ENCODE assay signal across 9 cellular contexts in the genomic region with DNA sequence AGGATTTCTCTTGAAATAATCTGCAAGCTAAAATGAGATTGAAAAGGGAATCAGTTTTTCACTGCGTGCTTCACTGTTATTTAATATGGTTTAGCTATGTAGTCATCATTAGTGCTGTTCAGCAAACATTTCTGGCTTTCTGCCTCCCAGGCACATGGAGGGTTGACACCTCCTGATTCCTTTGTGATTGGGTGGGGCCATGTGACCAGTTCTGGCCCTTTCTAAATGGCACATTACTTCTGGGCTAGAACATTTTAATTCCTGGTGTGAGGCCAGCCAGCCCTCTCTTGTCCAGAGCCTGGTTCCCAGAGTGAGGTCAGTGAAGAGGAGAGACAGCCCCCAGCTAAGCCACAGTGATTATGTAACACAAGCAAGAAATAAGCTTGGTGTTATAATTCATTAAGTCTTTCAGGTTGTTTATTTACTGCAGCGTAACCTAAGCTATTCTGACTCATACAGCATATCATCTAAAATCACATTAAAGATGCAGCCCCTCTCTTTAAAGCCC. TPM values are rescaled to one million over a fixed set of nuclear protein-coding genes. Genes with fewer than 3 reads are reported as not detected.
DNase-seq lines count a peak whose midpoint lies in the region; ATAC-seq and TF ChIP-seq lines count a peak whose summit lies in the region.
"Had no signal": no experiment of that assay in that cellular context is flagged by ENCODE, and none has a peak within 500 bp of the region (broad histone marks: within the 10 kb centered on the region; RNA-seq: fewer than 3 reads in every experiment).

No MANE protein-coding gene starts in this region.

- 49% methylated on average over 2 of the region's 2 CpGs for WGBS in prostate gland

- H3K9me3 Mint-ChIP-seq in CD14-positive monocyte = peaks cover 0 to 1% (median 0%) of the 10 kb centered on the region in 7 donors

- H3K4me3 Mint-ChIP-seq in CD14-positive monocyte = no peak overlapping the region

- H3K36me3 Mint-ChIP-seq in CD14-positive monocyte = no peaks in the 10 kb centered on the region

- intact Hi-C loops in prostate gland (cut with DNase I) (no loop called here), CD14-positive monocyte (cut with micrococcal nuclease) (no loop called here)

- H3K9me3 ChIP-seq in prostate gland = no peaks in the 10 kb centered on the region

- no peak for TF ChIP-seq CTCF in AG09309 (IDR thresholded peaks at IDR 0.05; ENCODE audit: control insufficient read depth, insufficient read depth, low read depth, low read length, missing control alignments)
- no peak for TF ChIP-seq CTCF in prostate gland (IDR thresholded peaks at IDR 0.05)
- no peak for TF ChIP-seq CTCF in CD14-positive monocyte (IDR thresholded peaks at IDR 0.05)

- no peak overlapping the region for H3K27ac Mint-ChIP-seq in CD14-positive monocyte

- no peaks in the 10 kb centered on the region for H3K27me3 ChIP-seq in prostate gland (replicated peaks; ENCODE audit: insufficient read depth)

- H3K4me3 ChIP-seq in AG09309 (ENCODE audit: control insufficient read depth, low read depth, low read length) (no peak overlapping the region), prostate gland (no peak overlapping the region)

- TF ChIP-seq POLR2A in prostate gland (IDR thresholded peaks at IDR 0.05) = no peak

- no peaks in the 10 kb centered on the region for H3K4me1 Mint-ChIP-seq in CD14-positive monocyte

- no peak overlapping the region for H3K27ac ChIP-seq in prostate gland

- ATAC-seq in esophagus mucosa = peak; percentile 57

- peaks cover 0 to 2% (median 0%) of the 10 kb centered on the region in 3 donors for H3K27me3 Mint-ChIP-seq in CD14-positive monocyte (ENCODE audit: low read depth in 3 of 3)

- no peaks in the 10 kb centered on the region for H3K4me1 ChIP-seq in prostate gland (replicated peaks)

- DNase-seq in AG09309 (ENCODE audit: low read depth) (peak; percentile 34), NCI-H69 (lab: John Stamatoyannopoulos, UW) (peak; percentile 92), myocyte (ENCODE audit: low read depth) (peak; percentile 79), SKM-1 treated with dmso at 0.1 percent for 144 hours (lab: John Stamatoyannopoulos, UW; ENCODE audit: unreplicated experiment) (no peak), prostate gland (ENCODE audit: low spot score) (no peak), NCI-H2107 (lab: John Stamatoyannopoulos, UW) (no peak), CD14-positive monocyte (ENCODE audit: low spot score) (no peak)
- DNase-seq: activated CD8-positive, alpha-beta memory T cell treated with anti-CD3 and anti-CD28 coated beads for 24 hours had no signal

- no peaks in the 10 kb centered on the region for H3K36me3 ChIP-seq in prostate gland

RNA-seq across cellular contexts. Expression of a gene that starts 17.4 kb away (rescaled TPM):
- 1.7 TPM for total RNA-seq in esophagus mucosa
- 1.7 and 2.4 TPM in 2 replicates for total RNA-seq in myocyte
- 1.1 TPM for polyA plus RNA-seq in myocyte (2012)
- total RNA-seq in prostate gland = 1 to 10 TPM; 1.5 to 1.6 TPM
- not detected for polyA plus RNA-seq in CD14-positive monocyte

RNA-seq across cellular contexts. Expression of a gene that starts 30.5 kb away (rescaled TPM):
- 0.28 TPM for total RNA-seq in esophagus mucosa
- total RNA-seq in myocyte = 5.0 and 8.6 TPM in 2 replicates
- 3.0 TPM for polyA plus RNA-seq in myocyte (2012)
- 1 to 10 TPM in 1 of 2 donors, under 1 TPM in 1; 0.50 to 1.0 TPM for total RNA-seq in prostate gland
- polyA plus RNA-seq in CD14-positive monocyte = not detected

RNA-seq across cellular contexts. Expression of a gene that starts 37.4 kb away (rescaled TPM):
- total RNA-seq in esophagus mucosa (24.8 TPM), myocyte (24.8 and 33.4 TPM in 2 replicates), prostate gland (10 to 100 TPM; 28.9 to 58.3 TPM)
- polyA plus RNA-seq in myocyte (2012) = 15.3 TPM
- polyA plus RNA-seq in CD14-positive monocyte = 1 to 10 TPM; 1.4 to 2.3 TPM

Comparison
In these comparisons a context has a peak if more than half of its experiments do, and no peak if none do; other contexts are left out.
1. DNase-seq: peak in AG09309 (single experiment), NCI-H69 (single experiment) and myocyte (single experiment); none in SKM-1 treated with dmso at 0.1 percent for 144 hours (single experiment), prostate gland (single experiment), NCI-H2107 (single experiment) and CD14-positive monocyte (single experiment).